Comparison of ENCODE assay signal across 9 cellular contexts in the genomic region with DNA sequence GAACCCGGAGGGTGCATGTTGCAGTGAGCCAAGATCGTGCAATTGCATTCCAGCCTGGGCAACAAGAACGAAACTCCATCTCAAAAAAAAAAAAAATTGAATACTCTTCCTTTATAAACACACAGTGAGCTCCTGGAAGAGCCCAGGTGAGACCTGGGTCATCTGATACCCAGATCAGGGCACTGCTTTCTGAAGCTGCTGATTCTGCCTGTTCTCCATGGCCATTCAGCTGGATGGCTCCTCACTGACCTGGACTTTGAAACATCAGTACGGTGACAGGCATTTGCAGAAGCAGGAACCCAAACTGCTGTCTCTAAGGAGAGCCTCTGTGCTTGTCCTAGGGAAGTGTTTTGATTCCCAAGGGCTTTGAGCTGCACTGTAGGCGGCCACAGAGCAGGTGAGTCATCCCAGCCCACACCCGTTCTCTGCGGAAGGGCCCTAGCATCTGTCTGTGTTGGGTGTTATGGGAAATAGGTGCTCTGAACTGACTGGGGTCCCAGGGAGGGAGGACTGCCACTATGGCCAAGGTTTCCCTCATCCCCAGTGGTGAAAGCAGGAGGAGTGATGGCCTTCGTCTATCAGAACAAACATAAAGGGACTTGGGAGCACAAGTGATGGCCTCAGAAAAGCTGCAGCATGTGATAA.
DNase-seq lines count a peak whose midpoint lies in the region; ATAC-seq and TF ChIP-seq lines count a peak whose summit lies in the region.
"Had no signal": no experiment of that assay in that cellular context is flagged by ENCODE, and none has a peak within 500 bp of the region (broad histone marks: within the 10 kb centered on the region; RNA-seq: fewer than 3 reads in every experiment).

No MANE protein-coding gene starts in this region.

- H3K9me3 Mint-ChIP-seq in activated T-cell treated with anti-CD3 and anti-CD28 coated beads, Interleukin-2, amount 50 U/mL, for 72 hours: no peaks in the 10 kb centered on the region
- no peaks in the 10 kb centered on the region for H3K9me3 Mint-ChIP-seq in activated CD8-positive, alpha-beta T cell treated with anti-CD3 and anti-CD28 coated beads, Interleukin-2, amount 10 ng/mL, durations not matched to agents 7 days and 5 days (ENCODE audit: insufficient read depth)

- H3K4me3 ChIP-seq in NB4 (ENCODE audit: low read depth, low read length) (no peak overlapping the region), choroid plexus epithelial cell (ENCODE audit: low read depth, low read length) (no peak overlapping the region), heart right ventricle (no peak overlapping the region)

- no peaks in the 10 kb centered on the region for H3K9me3 ChIP-seq in heart right ventricle

- peaks cover 15% of the 10 kb centered on the region for H3K4me1 Mint-ChIP-seq in activated T-cell treated with anti-CD3 and anti-CD28 coated beads, Interleukin-2, amount 50 U/mL, for 72 hours (ENCODE audit: low read depth)
- peaks cover 2% of the 10 kb centered on the region for H3K4me1 Mint-ChIP-seq in activated CD8-positive, alpha-beta T cell treated with anti-CD3 and anti-CD28 coated beads, Interleukin-2, amount 10 ng/mL, durations not matched to agents 7 days and 5 days (ENCODE audit: low read depth)

- POLR2A ChIA-PET in activated CD8-positive, alpha-beta T cell treated with anti-CD3 and anti-CD28 coated beads, Interleukin-2, amount 10 ng/mL, durations not matched to agents 7 days and 5 days (lab: Charles Lee): no interaction called here

- no peak for TF ChIP-seq POLR2A in NB4 (IDR thresholded peaks at IDR 0.05; ENCODE audit: extremely low read depth, insufficient read length)

- peak; percentile 52 to 66 for ATAC-seq in activated T-cell treated with anti-CD3 and anti-CD28 coated beads, Interleukin-2, amount 50 U/mL, for 72 hours (replicated peaks in 1 of 2)
- ATAC-seq in GM19351 (IDR thresholded peaks at IDR 0.05; ENCODE audit: unreplicated experiment) (no peak), heart right ventricle (no peak)
- ATAC-seq in activated CD8-positive, alpha-beta T cell treated with anti-CD3 and anti-CD28 coated beads, Interleukin-2, amount 10 ng/mL, durations not matched to agents 7 days and 5 days: no peak

- intact Hi-C loops in heart right ventricle (cut with DNase I): loop anchor here in 1 of 10 donors (10.0 kb wide), 1 partner anchor 52 kb away; no protein-coding TSS in a partner anchor

- H3K27me3 ChIP-seq in heart right ventricle: peaks cover 0 to 14% (median 0%) of the 10 kb centered on the region in 7 donors

- CTCF ChIA-PET in activated CD8-positive, alpha-beta T cell treated with anti-CD3 and anti-CD28 coated beads, Interleukin-2, amount 10 ng/mL, durations not matched to agents 7 days and 5 days (lab: Charles Lee): interaction anchor here (2.1 kb wide), 1 partner anchor 77 kb away, joined by 7 read pairs; no protein-coding TSS in a partner anchor

- DNase-seq in activated T-cell treated with anti-CD3 and anti-CD28 coated beads, Interleukin-2, amount 50 U/mL, for 72 hours: peak in 1 of 2 donors; percentile 9
- DNase-seq in activated T-cell treated with anti-CD3 and anti-CD28 coated beads for 4 hours (no peak), NB4 (ENCODE audit: low read depth) (peak; percentile 96), choroid plexus epithelial cell (ENCODE audit: low read depth) (peak; percentile 58), superior temporal gyrus (ENCODE audit: extremely low spot score) (peak; percentile 17), heart right ventricle (no peak)
- no peak for DNase-seq in activated CD8-positive, alpha-beta T cell treated with anti-CD3 and anti-CD28 coated beads, Interleukin-2, amount 10 ng/mL, durations not matched to agents 7 days and 5 days
- DNase-seq: effector memory CD4-positive, alpha-beta T cell had no signal

- peaks cover 12% of the 10 kb centered on the region for H3K27me3 Mint-ChIP-seq in activated T-cell treated with anti-CD3 and anti-CD28 coated beads, Interleukin-2, amount 50 U/mL, for 72 hours (ENCODE audit: low read depth)
- H3K27me3 Mint-ChIP-seq in activated CD8-positive, alpha-beta T cell treated with anti-CD3 and anti-CD28 coated beads, Interleukin-2, amount 10 ng/mL, durations not matched to agents 7 days and 5 days (ENCODE audit: low read depth): peaks cover 7% of the 10 kb centered on the region

- TF ChIP-seq CTCF in NB4 (IDR thresholded peaks at IDR 0.05; ENCODE audit: low read depth, low read length): no peak
- no peak for TF ChIP-seq CTCF in choroid plexus epithelial cell (conservative IDR thresholded peaks at IDR 0.05; ENCODE audit: low read depth, low read length)
- TF ChIP-seq CTCF in heart right ventricle (IDR thresholded peaks at IDR 0.05): no peak

- WGBS in heart right ventricle, 2 donors: 81 to 82% methylated on average over 8 of the region's 8 CpGs

- H3K4me1 ChIP-seq in heart right ventricle: no peaks in the 10 kb centered on the region

- H3K36me3 Mint-ChIP-seq in activated T-cell treated with anti-CD3 and anti-CD28 coated beads, Interleukin-2, amount 50 U/mL, for 72 hours (ENCODE audit: insufficient read depth in 2 of 2): no peaks in the 10 kb centered on the region
- no peaks in the 10 kb centered on the region for H3K36me3 Mint-ChIP-seq in activated CD8-positive, alpha-beta T cell treated with anti-CD3 and anti-CD28 coated beads, Interleukin-2, amount 10 ng/mL, durations not matched to agents 7 days and 5 days (ENCODE audit: low read depth)

- no peaks in the 10 kb centered on the region for H3K36me3 ChIP-seq in heart right ventricle

- H3K27ac ChIP-seq in heart right ventricle: no peak overlapping the region

- no peak overlapping the region for H3K4me3 Mint-ChIP-seq in activated T-cell treated with anti-CD3 and anti-CD28 coated beads, Interleukin-2, amount 50 U/mL, for 72 hours
- H3K4me3 Mint-ChIP-seq in activated CD8-positive, alpha-beta T cell treated with anti-CD3 and anti-CD28 coated beads, Interleukin-2, amount 10 ng/mL, durations not matched to agents 7 days and 5 days: no peak overlapping the region

- H3K27ac Mint-ChIP-seq in activated T-cell treated with anti-CD3 and anti-CD28 coated beads, Interleukin-2, amount 50 U/mL, for 72 hours: no peak overlapping the region
- H3K27ac Mint-ChIP-seq in activated CD8-positive, alpha-beta T cell treated with anti-CD3 and anti-CD28 coated beads, Interleukin-2, amount 10 ng/mL, durations not matched to agents 7 days and 5 days: no peak overlapping the region

Comparison
In these comparisons a context has a peak if more than half of its experiments do, and no peak if none do; other contexts are left out.
1. ATAC-seq: peak in activated T-cell treated with anti-CD3 and anti-CD28 coated beads, Interleukin-2, amount 50 U/mL, for 72 hours (2 of 2); none in GM19351 (single experiment), heart right ventricle (0 of 8) and activated CD8-positive, alpha-beta T cell treated with anti-CD3 and anti-CD28 coated beads, Interleukin-2, amount 10 ng/mL, durations not matched to agents 7 days and 5 days (single experiment).
2. DNase-seq: peak in NB4 (single experiment), choroid plexus epithelial cell (single experiment) and superior temporal gyrus (single experiment); none in activated T-cell treated with anti-CD3 and anti-CD28 coated beads for 4 hours (single experiment), heart right ventricle (0 of 2) and activated CD8-positive, alpha-beta T cell treated with anti-CD3 and anti-CD28 coated beads, Interleukin-2, amount 10 ng/mL, durations not matched to agents 7 days and 5 days (single experiment).